Comparison of ENCODE assay signal across 15 cellular contexts in the genomic region with DNA sequence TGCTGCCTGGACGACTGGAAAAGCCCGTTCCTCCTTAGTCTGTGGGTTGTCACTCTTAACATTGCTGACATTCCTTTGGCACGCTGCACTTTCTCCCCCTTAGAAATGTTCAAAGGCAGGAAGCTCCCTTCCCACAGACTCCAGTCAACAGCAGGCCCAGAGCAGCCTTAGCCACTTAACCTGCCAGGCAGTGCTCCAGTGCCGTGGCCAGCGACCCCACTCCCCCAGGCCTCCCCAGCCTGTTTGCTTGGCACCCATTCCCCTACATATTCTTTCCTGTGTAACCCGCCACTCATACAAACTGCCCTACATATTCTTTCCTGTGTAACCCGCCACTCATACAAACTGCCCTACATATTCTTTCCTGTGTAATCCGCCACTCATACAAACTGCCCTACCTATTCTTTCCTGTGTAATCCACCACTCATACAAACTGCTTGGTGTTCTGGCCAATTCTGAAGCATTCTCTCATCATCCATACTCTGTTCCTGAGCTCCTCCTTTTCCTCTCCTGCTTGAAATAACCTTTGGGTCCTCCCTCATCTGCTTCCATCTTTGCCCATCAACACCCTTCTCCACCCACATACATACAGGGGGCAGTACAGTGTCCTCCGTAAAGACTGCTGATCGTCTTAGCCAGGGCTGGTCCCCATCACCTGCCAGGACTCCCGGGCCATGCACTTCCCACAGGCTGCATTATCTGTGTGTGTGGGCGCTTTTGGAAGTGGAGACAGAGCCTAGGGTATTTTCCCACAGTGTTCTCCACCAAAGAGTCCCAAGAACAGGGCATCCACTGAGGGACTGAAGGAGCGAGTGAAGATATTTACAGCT. TPM values are rescaled to one million over a fixed set of nuclear protein-coding genes. Genes with fewer than 3 reads are reported as not detected.
A peak's percentile ranks its signal among the peaks of the same experiment; 100 is the strongest.
DNase-seq lines count a peak whose midpoint lies in the region; ATAC-seq and TF ChIP-seq lines count a peak whose summit lies in the region.
"Had no signal": no experiment of that assay in that cellular context is flagged by ENCODE, and none has a peak within 500 bp of the region (broad histone marks: within the 10 kb centered on the region; RNA-seq: fewer than 3 reads in every experiment).

No MANE protein-coding gene starts in this region.

- no peak for ATAC-seq in HG02763 (IDR thresholded peaks at IDR 0.05; ENCODE audit: unreplicated experiment)
- ATAC-seq: A549, PC-3 had no signal

- H3K27me3 ChIP-seq in BLaER1 = no peaks in the 10 kb centered on the region

- H3K4me1 ChIP-seq in BLaER1 (peaks cover 17% of the 10 kb centered on the region), mesodermal cell (ENCODE audit: control insufficient read depth, insufficient read depth, low read length, poor library complexity, severe bottlenecking) (peaks cover 9% of the 10 kb centered on the region)
- H3K4me1 ChIP-seq: A549 had no signal

- H3K4me2 ChIP-seq in BLaER1 = peak overlapping the region; percentile 74
- H3K4me2 ChIP-seq: A549 had no signal

- H3K27me3 Mint-ChIP-seq in glutamatergic neuron (ENCODE audit: unreplicated experiment) = peaks cover 2% of the 10 kb centered on the region

- 49 to 59% methylated on average over 10 to 11 of the region's 13 CpGs for WGBS in mesodermal cell (ENCODE audit: insufficient coverage in 2 of 2), 2 experiments

- H3K9me3 Mint-ChIP-seq in glutamatergic neuron (ENCODE audit: unreplicated experiment) = peaks cover 5% of the 10 kb centered on the region

- no peak overlapping the region for H3K4me3 ChIP-seq in BLaER1
- no peak overlapping the region for H3K4me3 ChIP-seq in mesodermal cell (ENCODE audit: extremely low read depth, insufficient read depth, low read length, poor library complexity, severe bottlenecking)
- H3K4me3 ChIP-seq: A549, GM23248 had no signal

- DNase-seq in ELF-1 (ENCODE audit: low read depth, low spot score) = peak; percentile 85
- DNase-seq in glutamatergic neuron = no peak
- DNase-seq in SW 1271 (lab: John Stamatoyannopoulos, UW) = no peak
- DNase-seq in GDM1 (lab: John Stamatoyannopoulos, UW) = no peak
- DNase-seq: DMS79 treated with DMSO at 0.1 percent for 48 hours, GF-D8, GM23248, KG1, NCI-H1092 treated with DMSO at 0.1 percent for 48 hours, NCI-H1694 treated with DMSO at 0.1 percent for 48 hours, PC-3 had no signal

- H3K27ac Mint-ChIP-seq in glutamatergic neuron (ENCODE audit: unreplicated experiment) = peak overlapping the region; percentile 13

- no peaks in the 10 kb centered on the region for H3K36me3 Mint-ChIP-seq in glutamatergic neuron (ENCODE audit: unreplicated experiment)

- peak overlapping the region; percentile 31 for H3K4me3 Mint-ChIP-seq in glutamatergic neuron (ENCODE audit: unreplicated experiment)

- H3K36me3 ChIP-seq in BLaER1 (no peaks in the 10 kb centered on the region), mesodermal cell (ENCODE audit: control insufficient read depth, insufficient read depth, low read length) (no peaks in the 10 kb centered on the region)

- H3K27ac ChIP-seq in BLaER1 (no peak overlapping the region), mesodermal cell (ENCODE audit: low read depth, low read length, severe bottlenecking) (peak overlapping the region; percentile 36)
- H3K27ac ChIP-seq: A549, GM23248 had no signal

- peaks cover 49% of the 10 kb centered on the region; the same call in 1 of the 2 replicates for H4K20me1 ChIP-seq in BLaER1

- H3K9me3 ChIP-seq in BLaER1 = no peaks in the 10 kb centered on the region
- H3K9me3 ChIP-seq in mesodermal cell (ENCODE audit: control insufficient read depth, low read length) = no peaks in the 10 kb centered on the region
- H3K9me3 ChIP-seq: A549 had no signal

- TF ChIP-seq CTCF in glutamatergic neuron (IDR thresholded peaks at IDR 0.05; ENCODE audit: partially characterized antibody, unreplicated experiment) = no peak

- peaks cover 20% of the 10 kb centered on the region for H3K4me1 Mint-ChIP-seq in glutamatergic neuron (ENCODE audit: low read depth, unreplicated experiment)

- H3K9ac ChIP-seq in BLaER1 = no peak overlapping the region
- H3K9ac ChIP-seq: GM23248 had no signal

RNA-seq across cellular contexts. Expression of gene ADARB2, which starts 57.3 kb away (rescaled TPM):
- total RNA-seq in glutamatergic neuron (ENCODE audit: unreplicated experiment) = 20.6 TPM
- 5.2 TPM for polyA plus RNA-seq in mesodermal cell (2013, experiment 1 of 2)
- polyA plus RNA-seq in mesodermal cell (2013, experiment 2 of 2) = 3.9 TPM
- total RNA-seq: GM23248, PC-3 had no signal
- polyA plus RNA-seq: A549, GM23248 had no signal
